Comparison of ENCODE assay signal across 1 cellular context in genomic region chr22:29269230-29269604, GRCh38.
TF ChIP-seq lines count a peak whose summit lies in the region.

No MANE protein-coding gene starts in this region.

TF ChIP-seq in GM23338, 12 proteins besides CTCF, POLR2A, EP300 and RAD21 (continued from another document):
- no peak for TF ChIP-seq JUNB (IDR thresholded peaks at IDR 0.05; ENCODE audit: unreplicated experiment)
- no peak for TF ChIP-seq POLR2AphosphoS5 (IDR thresholded peaks at IDR 0.05; ENCODE audit: low read depth)
- no peak for TF ChIP-seq NANOG (IDR thresholded peaks at IDR 0.05; ENCODE audit: borderline replicate concordance)
- no peak for TF ChIP-seq STAT1 (IDR thresholded peaks at IDR 0.05; ENCODE audit: unreplicated experiment)
- TF ChIP-seq ETS1 (IDR thresholded peaks at IDR 0.05), result no peak
- TF ChIP-seq EZH2 (IDR thresholded peaks at IDR 0.05; ENCODE audit: low read depth, unreplicated experiment), result no peak
